Comparison of ENCODE assay signal across 8 cellular contexts in genomic region chr9:126722252-126722921, GRCh38.
DNase-seq lines count a peak whose midpoint lies in the region; ATAC-seq and TF ChIP-seq lines count a peak whose summit lies in the region.

No MANE protein-coding gene starts in this region.

- 2 to 7% (median 4%) methylated on average over 16 to 45 of the region's 45 CpGs for WGBS in heart left ventricle, 4 donors
- WGBS in aorta, 2 donors, result 2% methylated on average over 37 to 45 of the region's 45 CpGs

- no peaks in the 10 kb centered on the region for H3K27me3 ChIP-seq in CD8-positive, alpha-beta T cell (ENCODE audit: insufficient read depth, low read length)
- peaks cover 0 to 34% (median 12%) of the 10 kb centered on the region in 9 donors for H3K27me3 ChIP-seq in heart left ventricle
- H3K27me3 ChIP-seq in aorta (ENCODE audit: control insufficient read depth in 1 of 2, insufficient read depth in 2 of 2, low read length in 1 of 2), result no peaks in the 10 kb centered on the region

- no peaks in the 10 kb centered on the region for H3K9me3 ChIP-seq in CD8-positive, alpha-beta T cell (ENCODE audit: low read length)
- H3K9me3 ChIP-seq in SK-N-MC (ENCODE audit: low read depth, low read length) (no peaks in the 10 kb centered on the region), heart left ventricle (no peaks in the 10 kb centered on the region), aorta (ENCODE audit: control insufficient read depth, low read length) (no peaks in the 10 kb centered on the region)

- TF ChIP-seq POLR2A in heart left ventricle (IDR thresholded peaks at IDR 0.05), result no peak

- H3K4me3 ChIP-seq in CD8-positive, alpha-beta T cell (ENCODE audit: low read depth, low read length), result peak overlapping the region; percentile 65
- peak overlapping the region; percentile 89 for H3K4me3 ChIP-seq in SK-N-MC
- H3K4me3 ChIP-seq in heart left ventricle, result peak overlapping the region; percentile 8 to 86 (median 64)
- H3K4me3 ChIP-seq in aorta (ENCODE audit: low read length in 2 of 2), result peak overlapping the region; percentile 14 to 22

- no peaks in the 10 kb centered on the region for H3K36me3 ChIP-seq in CD8-positive, alpha-beta T cell (ENCODE audit: insufficient read depth, low read length)
- H3K36me3 ChIP-seq in SK-N-MC (ENCODE audit: insufficient read depth, low read length) (no peaks in the 10 kb centered on the region), heart left ventricle (no peaks in the 10 kb centered on the region), aorta (ENCODE audit: control insufficient read depth in 1 of 2, insufficient read depth in 2 of 2, low read length in 1 of 2) (no peaks in the 10 kb centered on the region)

- peak overlapping the region; percentile 90 for H3K4me3 Mint-ChIP-seq in CD8-positive, alpha-beta T cell
- H3K4me3 Mint-ChIP-seq in activated naive CD4-positive, alpha-beta T cell treated with anti-CD3 and anti-CD28 coated beads, Interleukin-2, amount 10 ng/mL, durations not matched to agents 7 days and 5 days, result peak overlapping the region; percentile 88

- peaks cover 44% of the 10 kb centered on the region for H3K4me1 ChIP-seq in CD8-positive, alpha-beta T cell (ENCODE audit: insufficient read depth, low read length)
- H3K4me1 ChIP-seq in heart left ventricle, result peaks cover 0 to 50% (median 10%) of the 10 kb centered on the region in 12 donors
- no peaks in the 10 kb centered on the region for H3K4me1 ChIP-seq in aorta (ENCODE audit: control insufficient read depth in 1 of 2, insufficient read depth in 2 of 2, low read length in 2 of 2)

- TF ChIP-seq CTCF in CD8-positive, alpha-beta T cell (IDR thresholded peaks at IDR 0.05), result no peak
- TF ChIP-seq CTCF in heart left ventricle (IDR thresholded peaks at IDR 0.05), result no peak

- peak; percentile 66 to 94 (median 86) for DNase-seq in CD8-positive, alpha-beta T cell
- peak; percentile 16 for DNase-seq in HT-29 (ENCODE audit: low spot score)
- no peak for DNase-seq in SK-N-MC (ENCODE audit: low read depth, low spot score)
- DNase-seq in activated naive CD4-positive, alpha-beta T cell treated with anti-CD3 and anti-CD28 coated beads, Interleukin-2, amount 10 ng/mL, durations not matched to agents 7 days and 5 days, result peak; percentile 92
- DNase-seq in heart left ventricle, result peak; percentile 76 to 92 (median 83)
- peak; percentile 84 for DNase-seq in renal cortical epithelial cell (ENCODE audit: low read depth)
- DNase-seq in aorta, result peak; percentile 90 to 91

- H3K27ac ChIP-seq in CD8-positive, alpha-beta T cell (ENCODE audit: low read depth, low read length), result peak overlapping the region; percentile 87
- H3K27ac ChIP-seq in SK-N-MC (peak overlapping the region; percentile 78), heart left ventricle (peak overlapping the region in 9 of 12 donors; percentile 19 to 84 (median 56)), aorta (ENCODE audit: low read depth in 1 of 2, low read length in 2 of 2) (no peak overlapping the region)

- H3K27me3 Mint-ChIP-seq in CD8-positive, alpha-beta T cell (ENCODE audit: low read depth), result no peaks in the 10 kb centered on the region
- H3K27me3 Mint-ChIP-seq in activated naive CD4-positive, alpha-beta T cell treated with anti-CD3 and anti-CD28 coated beads, Interleukin-2, amount 10 ng/mL, durations not matched to agents 7 days and 5 days, result peaks cover 7% of the 10 kb centered on the region

- H3K27ac Mint-ChIP-seq in CD8-positive, alpha-beta T cell, result peak overlapping the region; percentile 94
- peak overlapping the region; percentile 90 for H3K27ac Mint-ChIP-seq in activated naive CD4-positive, alpha-beta T cell treated with anti-CD3 and anti-CD28 coated beads, Interleukin-2, amount 10 ng/mL, durations not matched to agents 7 days and 5 days

- peaks cover 53% of the 10 kb centered on the region for H3K4me1 Mint-ChIP-seq in CD8-positive, alpha-beta T cell (ENCODE audit: low read depth)
- H3K4me1 Mint-ChIP-seq in activated naive CD4-positive, alpha-beta T cell treated with anti-CD3 and anti-CD28 coated beads, Interleukin-2, amount 10 ng/mL, durations not matched to agents 7 days and 5 days, result peaks cover 48% of the 10 kb centered on the region

- intact Hi-C loops in CD8-positive, alpha-beta T cell (cut with DNase I, micrococcal nuclease), result loop anchor here (1.0 to 10.0 kb wide), 6 partner anchors 83 to 1480 kb away; partner anchors contain the start of genes HSPA5 (in 1 of the 2), RALGPS1 (in 1 of the 2), ZBTB34 (in 1 of the 2) and ZBTB43 (in 1 of the 2)
- intact Hi-C loops in heart left ventricle (cut with DNase I), result loop anchor here in 2 of 10 donors (5.0 kb wide), 2 partner anchors 40 to 55 kb away; no protein-coding TSS in a partner anchor
- intact Hi-C loops in aorta (cut with DNase I), result no loop called here

- peak; percentile 66 for ATAC-seq in CD8-positive, alpha-beta T cell
- ATAC-seq in GM19463 (IDR thresholded peaks at IDR 0.05; ENCODE audit: unreplicated experiment) (peak; percentile 64), heart left ventricle (peak; percentile 34 to 93 (median 88)), aorta (ENCODE audit: low FRiP score) (peak; percentile 85)

- POLR2A ChIA-PET in CD8-positive, alpha-beta T cell (lab: Charles Lee), result interaction anchor here (1.3 to 3.0 kb wide), 2 partner anchors 17 to 19 kb away, joined by 5 to 19 read pairs; no protein-coding TSS in a partner anchor

- H3K36me3 Mint-ChIP-seq in CD8-positive, alpha-beta T cell, result no peaks in the 10 kb centered on the region
- peaks cover 1% of the 10 kb centered on the region for H3K36me3 Mint-ChIP-seq in activated naive CD4-positive, alpha-beta T cell treated with anti-CD3 and anti-CD28 coated beads, Interleukin-2, amount 10 ng/mL, durations not matched to agents 7 days and 5 days

- no peaks in the 10 kb centered on the region for H3K9me3 Mint-ChIP-seq in CD8-positive, alpha-beta T cell
- H3K9me3 Mint-ChIP-seq in activated naive CD4-positive, alpha-beta T cell treated with anti-CD3 and anti-CD28 coated beads, Interleukin-2, amount 10 ng/mL, durations not matched to agents 7 days and 5 days, result no peaks in the 10 kb centered on the region

- H3K9ac ChIP-seq in SK-N-MC (ENCODE audit: insufficient read length), result peak overlapping the region; percentile 72

- CTCF ChIA-PET in CD8-positive, alpha-beta T cell (lab: Charles Lee), result no interaction called here
- CTCF ChIA-PET in activated naive CD4-positive, alpha-beta T cell treated with anti-CD3 and anti-CD28 coated beads, Interleukin-2, amount 10 ng/mL, durations not matched to agents 7 days and 5 days (lab: Charles Lee), result interaction anchor here (1.7 kb wide), 1 partner anchor 57 kb away, joined by 4 read pairs; no protein-coding TSS in a partner anchor

Comparison
In these comparisons a context has a peak if more than half of its experiments do, and no peak if none do; other contexts are left out.
1. H3K27ac ChIP-seq: peak in CD8-positive, alpha-beta T cell (single experiment), SK-N-MC (single experiment) and heart left ventricle (9 of 12); none in aorta (0 of 2).
2. H3K4me3 ChIP-seq: peak in every context shown above with its lines; median percentile 89 in SK-N-MC; 65 in CD8-positive, alpha-beta T cell; 64 in heart left ventricle; 18 in aorta.
3. intact Hi-C loops: an anchor here in CD8-positive, alpha-beta T cell (1.0 to 10.0 kb wide); none called in aorta.
4. Peak in every context shown above with its lines, with median percentiles within 50 percentile points of each other: ATAC-seq.